ENCODE assay signal across 18 cellular contexts in the genomic region with DNA sequence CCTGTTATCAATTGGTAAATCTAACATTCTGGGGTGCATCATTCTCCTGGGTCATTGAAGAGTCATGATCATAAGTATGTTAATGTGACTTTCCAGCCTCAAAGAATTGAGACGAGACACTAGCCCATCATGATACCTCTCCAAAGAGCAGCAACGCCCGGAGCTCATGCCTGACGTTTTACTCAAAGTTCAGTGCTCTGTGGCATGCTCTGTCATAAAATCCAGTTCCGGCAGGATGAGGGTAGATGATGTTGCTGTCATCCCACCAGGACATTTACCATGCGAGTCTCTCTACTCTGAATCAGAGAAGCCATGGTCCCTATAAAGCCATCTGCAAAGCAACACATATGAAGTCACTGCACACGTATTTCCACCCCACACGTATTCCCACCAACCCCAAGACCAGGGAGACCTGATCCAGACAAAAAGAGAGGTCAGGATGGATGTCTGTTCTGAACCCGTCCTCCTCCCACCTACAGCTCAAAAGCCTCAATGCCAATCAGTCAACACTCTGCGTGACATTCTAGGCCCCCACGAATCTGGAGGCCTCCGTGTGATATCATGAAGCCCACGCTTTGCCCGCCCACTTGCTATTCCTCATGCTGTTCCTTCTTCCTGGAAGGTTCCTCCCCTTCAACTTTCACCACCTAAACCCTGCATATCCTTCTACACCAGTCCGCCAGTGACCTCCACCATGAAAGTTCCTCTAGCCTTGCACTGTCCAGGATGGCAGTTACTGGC.
A peak's percentile ranks its signal among the peaks of the same experiment; 100 is the strongest.
DNase-seq lines count a peak whose midpoint lies in the region; ATAC-seq and TF ChIP-seq lines count a peak whose summit lies in the region.
"Had no signal": no experiment of that assay in that cellular context is flagged by ENCODE, and none has a peak within 500 bp of the region (broad histone marks: within the 10 kb centered on the region; RNA-seq: fewer than 3 reads in every experiment).

No MANE protein-coding gene starts in this region.

- H3K9ac ChIP-seq in stomach smooth muscle (ENCODE audit: low read length in 2 of 2): no peak overlapping the region
- H3K9ac ChIP-seq: KMS-11 had no signal

- H3K9me3 Mint-ChIP-seq in activated naive CD8-positive, alpha-beta T cell treated with anti-CD3 and anti-CD28 coated beads, Interleukin-2, amount 50 U/mL, for 24 hours: no peaks in the 10 kb centered on the region
- peaks cover 0 to 1% (median 0%) of the 10 kb centered on the region in 11 donors for H3K9me3 Mint-ChIP-seq in naive thymus-derived CD4-positive, alpha-beta T cell

- peaks cover 30% of the 10 kb centered on the region for H3K4me1 Mint-ChIP-seq in activated naive CD8-positive, alpha-beta T cell treated with anti-CD3 and anti-CD28 coated beads, Interleukin-2, amount 50 U/mL, for 24 hours
- H3K4me1 Mint-ChIP-seq in naive thymus-derived CD4-positive, alpha-beta T cell: peaks cover 19 to 45% (median 34%) of the 10 kb centered on the region in 7 donors

- H3K27me3 ChIP-seq in cardiac muscle cell (no peaks in the 10 kb centered on the region), stomach smooth muscle (ENCODE audit: control insufficient read depth in 1 of 2, insufficient read depth in 2 of 2, low read length in 2 of 2) (no peaks in the 10 kb centered on the region)
- no peaks in the 10 kb centered on the region for H3K27me3 ChIP-seq in naive thymus-derived CD4-positive, alpha-beta T cell (ENCODE audit: control insufficient read depth in 2 of 2, insufficient read depth in 2 of 2, low read length in 2 of 2)

- no peaks in the 10 kb centered on the region for H3K9me3 ChIP-seq in cardiac muscle cell (ENCODE audit: low read depth)
- no peaks in the 10 kb centered on the region for H3K9me3 ChIP-seq in naive thymus-derived CD4-positive, alpha-beta T cell (ENCODE audit: control insufficient read depth in 2 of 3, low read length in 3 of 3)
- no peaks in the 10 kb centered on the region for H3K9me3 ChIP-seq in stomach smooth muscle (ENCODE audit: control insufficient read depth in 2 of 2, low read length in 2 of 2)
- H3K9me3 ChIP-seq: neutrophil had no signal

- no peak for ATAC-seq in left cardiac atrium
- no peak for ATAC-seq in activated naive CD8-positive, alpha-beta T cell treated with anti-CD3 and anti-CD28 coated beads, Interleukin-2, amount 50 U/mL, for 24 hours
- ATAC-seq in naive thymus-derived CD4-positive, alpha-beta T cell: no peak

- intact Hi-C loops in left cardiac atrium (cut with DNase I): no loop called here
- intact Hi-C loops in naive thymus-derived CD4-positive, alpha-beta T cell (cut with micrococcal nuclease): no loop called here

- H3K36me3 Mint-ChIP-seq in activated naive CD8-positive, alpha-beta T cell treated with anti-CD3 and anti-CD28 coated beads, Interleukin-2, amount 50 U/mL, for 24 hours (ENCODE audit: low read depth): peaks cover 35% of the 10 kb centered on the region
- peaks cover 6 to 35% (median 26%) of the 10 kb centered on the region in 5 donors for H3K36me3 Mint-ChIP-seq in naive thymus-derived CD4-positive, alpha-beta T cell

- no peaks in the 10 kb centered on the region for H3K36me3 ChIP-seq in cardiac muscle cell
- peaks cover 0 to 56% (median 4%) of the 10 kb centered on the region in 3 experiments for H3K36me3 ChIP-seq in naive thymus-derived CD4-positive, alpha-beta T cell (ENCODE audit: control insufficient read depth in 2 of 3, insufficient read depth in 3 of 3, low read length in 3 of 3)
- peaks cover 4 to 27% of the 10 kb centered on the region in 2 donors for H3K36me3 ChIP-seq in stomach smooth muscle (ENCODE audit: control insufficient read depth in 2 of 2, insufficient read depth in 2 of 2, low read length in 2 of 2)

- H3K27ac ChIP-seq in cardiac muscle cell: peak overlapping the region; percentile 83
- no peak overlapping the region for H3K27ac ChIP-seq in naive thymus-derived CD4-positive, alpha-beta T cell (ENCODE audit: low read depth, low read length)
- H3K27ac ChIP-seq in stomach smooth muscle (ENCODE audit: low read length): peak overlapping the region; percentile 74
- H3K27ac ChIP-seq: KMS-11, neutrophil had no signal

- no peaks in the 10 kb centered on the region for H3K27me3 Mint-ChIP-seq in activated naive CD8-positive, alpha-beta T cell treated with anti-CD3 and anti-CD28 coated beads, Interleukin-2, amount 50 U/mL, for 24 hours
- no peaks in the 10 kb centered on the region for H3K27me3 Mint-ChIP-seq in naive thymus-derived CD4-positive, alpha-beta T cell

- peak overlapping the region; percentile 15 for H3K27ac Mint-ChIP-seq in activated naive CD8-positive, alpha-beta T cell treated with anti-CD3 and anti-CD28 coated beads, Interleukin-2, amount 50 U/mL, for 24 hours
- H3K27ac Mint-ChIP-seq in naive thymus-derived CD4-positive, alpha-beta T cell: peak overlapping the region; percentile 20 to 89 (median 65)

- DNase-seq in cardiac muscle cell (ENCODE audit: low read depth in 1 of 2, low spot score in 1 of 2) (no peak), left cardiac atrium (no peak), DMS53 (lab: John Stamatoyannopoulos, UW) (no peak), NCI-H146 treated with DMSO at 0.1 percent for 48 hours (lab: John Stamatoyannopoulos, UW; ENCODE audit: unreplicated experiment) (no peak), NCI-H69 (lab: John Stamatoyannopoulos, UW) (no peak)
- DNase-seq in activated naive CD8-positive, alpha-beta T cell treated with anti-CD3 and anti-CD28 coated beads, Interleukin-2, amount 50 U/mL, for 24 hours: no peak
- no peak for DNase-seq in naive thymus-derived CD4-positive, alpha-beta T cell
- DNase-seq: activated naive CD4-positive, alpha-beta T cell; foreskin melanocyte; kidney glomerular epithelial cell; MV-4-11; NCI-H1930; NCI-H446 treated with DMSO at 0.1 percent for 48 hours; stimulated activated CD4-positive, alpha-beta T cell treated with anti-CD3 and anti-CD28 coated beads, Interleukin-12 subunit alpha, Interleukin-12 subunit beta, amount 100 ng/mL, for 4 hours; stimulated activated CD8-positive, alpha-beta memory T cell treated with anti-CD3 and anti-CD28 coated beads, Interleukin-4, amount 100 ng/mL, for 48 hours had no signal

- POLR2A ChIA-PET in naive thymus-derived CD4-positive, alpha-beta T cell (lab: Charles Lee): interaction anchor here (0.6 to 6.7 kb wide), 3 partner anchors 16 to 206 kb away, joined by 3 to 106 read pairs (median 71); no protein-coding TSS in a partner anchor

- CTCF ChIA-PET in naive thymus-derived CD4-positive, alpha-beta T cell (lab: Charles Lee): no interaction called here

- TF ChIP-seq CTCF in cardiac muscle cell (IDR thresholded peaks at IDR 0.05; ENCODE audit: low read depth, low read length): no peak

- H3K4me1 ChIP-seq in cardiac muscle cell (ENCODE audit: low read depth): peaks cover 49% of the 10 kb centered on the region
- H3K4me1 ChIP-seq in naive thymus-derived CD4-positive, alpha-beta T cell (ENCODE audit: control insufficient read depth in 2 of 2, insufficient read depth in 2 of 2, low read length in 2 of 2): peaks cover 0 to 7% of the 10 kb centered on the region in 2 donors
- H3K4me1 ChIP-seq in stomach smooth muscle (ENCODE audit: control insufficient read depth, insufficient read depth, low read length): peaks cover 61% of the 10 kb centered on the region

- H3K4me3 ChIP-seq in cardiac muscle cell: no peak overlapping the region
- H3K4me3 ChIP-seq in naive thymus-derived CD4-positive, alpha-beta T cell (ENCODE audit: low read length): no peak overlapping the region
- H3K4me3 ChIP-seq in stomach smooth muscle (ENCODE audit: low read length in 2 of 2): no peak overlapping the region

- H3K4me3 Mint-ChIP-seq in activated naive CD8-positive, alpha-beta T cell treated with anti-CD3 and anti-CD28 coated beads, Interleukin-2, amount 50 U/mL, for 24 hours: no peak overlapping the region
- peak overlapping the region in 1 of 10 donors; percentile 38 for H3K4me3 Mint-ChIP-seq in naive thymus-derived CD4-positive, alpha-beta T cell
